ENCODE assay signal across 17 cellular contexts in the genomic region with DNA sequence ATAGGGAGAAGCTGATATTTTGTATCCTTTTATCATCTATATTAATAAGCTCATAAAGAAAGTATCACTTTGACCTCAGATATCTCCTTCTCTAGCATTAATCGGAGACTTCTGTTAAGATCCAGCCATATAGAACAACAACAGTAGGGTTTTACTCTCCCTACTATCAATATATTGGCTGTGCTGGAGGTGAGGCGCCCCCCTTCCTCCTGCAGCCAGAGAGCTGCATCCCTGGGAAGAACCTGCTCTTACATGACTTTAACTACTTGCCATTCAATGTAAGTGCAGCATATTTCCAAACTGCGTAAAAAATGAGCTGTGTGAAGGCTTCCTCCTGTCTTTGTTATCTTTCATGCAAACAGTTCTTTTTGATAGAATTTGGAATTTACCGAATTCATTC.
"Had no signal": no experiment of that assay in that cellular context is flagged by ENCODE, and none has a peak within 500 bp of the region (broad histone marks: within the 10 kb centered on the region; RNA-seq: fewer than 3 reads in every experiment).

No MANE protein-coding gene starts in this region.

- H3K9me3 Mint-ChIP-seq: activated T-cell treated with anti-CD3 and anti-CD28 coated beads, Interleukin-2, amount 50 U/mL, for 72 hours had no signal

- ATAC-seq: activated T-cell treated with anti-CD3 and anti-CD28 coated beads, Interleukin-2, amount 50 U/mL, for 72 hours; mucosa of descending colon had no signal

- H3K27me3 ChIP-seq: ascending aorta, breast epithelium had no signal

- H3K27ac ChIP-seq: ascending aorta, breast epithelium, neutrophil had no signal

- H3K36me3 Mint-ChIP-seq: naive B cell had no signal

- H3K27ac Mint-ChIP-seq: activated T-cell treated with anti-CD3 and anti-CD28 coated beads, Interleukin-2, amount 50 U/mL, for 72 hours; naive B cell had no signal

- H3K4me3 ChIP-seq: ascending aorta, breast epithelium, mucosa of descending colon had no signal

- H3K4me1 Mint-ChIP-seq: naive B cell had no signal

- FAIRE-seq: frontal cortex had no signal

- H3K9me3 ChIP-seq: ascending aorta, breast epithelium, mucosa of descending colon, neutrophil had no signal

- DNase-seq: activated CD4-positive, alpha-beta T cell treated with anti-CD3 and anti-CD28 coated beads, Interleukin-2, amount 50 U/mL, for 4 hours; activated CD4-positive, CD25-positive, alpha-beta regulatory T cell treated with anti-CD3 and anti-CD28 coated beads, Interleukin-2, amount 50 U/mL, for 72 hours; activated effector memory CD4-positive, alpha-beta T cell treated with anti-CD3 and anti-CD28 coated beads, Interleukin-2, amount 50 U/mL, for 16 hours; activated naive CD4-positive, alpha-beta T cell treated with anti-CD3 and anti-CD28 coated beads, Interleukin-2, amount 50 U/mL, for 16 hours; activated T-cell treated with anti-CD3 and anti-CD28 coated beads, Interleukin-2, amount 50 U/mL, for 72 hours; cortex of kidney; head of caudate nucleus; mesenchymal stem cell; mucosa of descending colon; naive B cell; stimulated activated CD8-positive, alpha-beta memory T cell treated with anti-CD3 and anti-CD28 coated beads, Interleukin-4, amount 100 ng/mL, for 48 hours; stimulated activated naive CD4-positive, alpha-beta T cell; T1000 had no signal

- H3K4me1 ChIP-seq: breast epithelium had no signal

- H3K4me3 Mint-ChIP-seq: activated T-cell treated with anti-CD3 and anti-CD28 coated beads, Interleukin-2, amount 50 U/mL, for 72 hours; naive B cell had no signal

- H3K36me3 ChIP-seq: ascending aorta, breast epithelium, neutrophil had no signal
